Comparison of ENCODE assay signal across 27 cellular contexts in the genomic region with DNA sequence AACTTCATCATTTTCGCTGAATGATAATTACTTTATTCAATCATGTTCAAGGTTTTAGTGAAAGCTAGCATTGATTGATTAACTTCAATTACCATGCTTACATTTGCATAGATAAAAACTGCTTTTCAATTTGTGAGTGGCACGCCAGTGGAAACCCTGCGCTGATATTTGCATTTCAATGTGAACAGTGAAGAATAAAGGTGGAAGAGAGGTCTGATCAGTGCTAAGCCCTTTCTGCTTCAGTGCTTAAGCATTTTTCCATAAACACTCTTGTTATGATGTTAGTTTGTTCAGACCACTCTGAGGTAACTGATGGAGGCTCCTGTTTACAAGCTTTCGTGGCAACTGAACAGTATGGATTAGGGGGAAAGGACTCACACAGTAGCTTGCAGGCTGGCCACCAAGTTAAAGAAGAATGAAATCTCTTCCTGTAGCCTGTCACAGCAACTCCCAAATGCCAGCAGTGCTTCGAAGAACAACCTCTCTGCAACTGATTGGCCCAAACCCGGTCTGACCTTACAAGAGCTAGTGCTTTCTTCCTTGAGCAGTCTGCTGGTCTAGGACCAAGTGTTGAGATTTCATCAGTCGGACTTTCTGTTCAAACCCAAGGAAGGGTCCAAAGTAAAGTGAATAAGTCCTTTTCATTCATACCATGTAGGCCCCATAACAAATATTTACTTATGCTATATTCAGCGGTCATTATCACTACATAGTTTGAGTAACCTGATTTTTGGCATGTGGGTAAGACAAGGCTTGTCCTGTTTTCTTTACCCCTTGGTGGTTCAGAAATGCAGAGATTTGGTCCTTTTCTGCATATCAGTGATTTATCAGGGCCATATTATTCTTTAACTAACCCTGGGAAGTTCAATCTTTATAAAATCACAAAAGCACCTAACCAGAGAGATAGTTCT.
DNase-seq lines count a peak whose midpoint lies in the region; ATAC-seq lines count a peak whose summit lies in the region.
"Had no signal": no experiment of that assay in that cellular context is flagged by ENCODE, and none has a peak within 500 bp of the region (broad histone marks: within the 10 kb centered on the region; RNA-seq: fewer than 3 reads in every experiment).

No MANE protein-coding gene starts in this region.

- ATAC-seq in HG02973 (IDR thresholded peaks at IDR 0.05; ENCODE audit: unreplicated experiment): no peak
- no peak for ATAC-seq in HG02870 (IDR thresholded peaks at IDR 0.05; ENCODE audit: unreplicated experiment)
- ATAC-seq: activated T-helper 17 cell treated with anti-CD3 and anti-CD28 coated beads, Interleukin-2, amount 50 U/mL, for 72 hours had no signal

- DNase-seq in DMS53 (lab: John Stamatoyannopoulos, UW) (peak; percentile 5), DMS53 treated with DMSO at 0.1 percent for 48 hours (lab: John Stamatoyannopoulos, UW; ENCODE audit: unreplicated experiment) (no peak), astrocyte of the hippocampus (ENCODE audit: low read depth, low spot score) (peak; percentile 40), iPS-NIHi7 (ENCODE audit: extremely low spot score) (peak; percentile 39), NCI-H1436 (lab: John Stamatoyannopoulos, UW) (no peak), NCI-H748 (lab: John Stamatoyannopoulos, UW; ENCODE audit: unreplicated experiment) (no peak)
- DNase-seq: activated CD4-positive, alpha-beta memory T cell treated with anti-CD3 and anti-CD28 coated beads, Interleukin-2, amount 10 ng/mL, durations not matched to agents 7 days and 5 days; amygdala; hypothalamus; KG1; kidney; MG63; midbrain; naive B cell; NCI-H1436 treated with DMSO at 0.1 percent for 48 hours; NCI-H2081 treated with DMSO at 0.1 percent for 48 hours; NCI-H2227 treated with DMSO at 0.1 percent for 48 hours; NCI-H69; occipital lobe; Peyer's patch; SHP77; stimulated activated CD4-positive, alpha-beta T cell treated with anti-CD3 and anti-CD28 coated beads, Interleukin-15, amount 100 ng/mL, for 24 hours; stimulated activated CD4-positive, alpha-beta T cell treated with anti-CD3 and anti-CD28 coated beads, Interleukin-4, amount 100 ng/mL, for 4 hours; transverse colon had no signal

Comparison
In these comparisons a context has a peak if more than half of its experiments do, and no peak if none do; other contexts are left out.
1. DNase-seq: peak in DMS53 (single experiment), astrocyte of the hippocampus (single experiment) and iPS-NIHi7 (single experiment); none in DMS53 treated with DMSO at 0.1 percent for 48 hours (single experiment), NCI-H1436 (single experiment) and NCI-H748 (single experiment).